In the genomic region with DNA sequence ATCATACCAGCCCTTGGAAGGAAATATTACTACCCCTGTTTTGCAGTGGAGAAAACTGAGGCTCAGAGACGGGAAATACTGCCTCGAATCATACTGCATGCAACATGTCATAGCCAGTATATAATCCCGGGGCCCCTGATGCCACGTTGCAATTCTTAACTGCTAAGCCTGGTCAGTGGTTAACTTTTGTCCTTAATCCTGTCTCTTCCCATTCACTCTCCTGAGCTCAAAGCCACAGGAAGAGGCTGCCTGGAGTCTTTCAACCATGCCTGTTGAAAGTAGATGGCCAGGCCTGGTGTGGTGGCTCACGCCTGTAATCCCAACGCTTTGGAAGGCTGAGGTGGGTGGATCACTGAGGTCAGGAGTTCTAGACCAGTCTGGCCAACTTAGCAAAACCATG, we compare ENCODE assay signal across 16 cellular contexts.
DNase-seq lines count a peak whose midpoint lies in the region; TF ChIP-seq lines count a peak whose summit lies in the region.
"Had no signal": no experiment of that assay in that cellular context is flagged by ENCODE, and none has a peak within 500 bp of the region (broad histone marks: within the 10 kb centered on the region; RNA-seq: fewer than 3 reads in every experiment).

No MANE protein-coding gene starts in this region.

- H3K4me3 ChIP-seq in right atrium auricular region = no peak overlapping the region
- H3K4me3 ChIP-seq: A549; BLaER1 treated with 17β-estradiol and CSF1 and Interleukin-3, amounts not matched to agents 10 nM and 100 nM had no signal

- peak; percentile 51 for DNase-seq in cardiac septum (ENCODE audit: low spot score)
- no peak for DNase-seq in right atrium auricular region (ENCODE audit: low spot score)
- peak; percentile 43 for DNase-seq in posterior vena cava (ENCODE audit: low spot score)
- no peak for DNase-seq in NCI-H2081 treated with DMSO at 0.1 percent for 48 hours (lab: John Stamatoyannopoulos, UW)
- no peak for DNase-seq in central memory CD4-positive, alpha-beta T cell
- DNase-seq: AML-193; Caco-2; Calu3; CD4-positive, alpha-beta T cell; CD8-positive, alpha-beta T cell; DMS79 treated with DMSO at 0.1 percent for 48 hours; GF-D8 had no signal

- H3K9me3 ChIP-seq in right atrium auricular region = no peaks in the 10 kb centered on the region
- H3K9me3 ChIP-seq: A549, Caco-2 had no signal

- H3K36me3 ChIP-seq in right atrium auricular region = no peaks in the 10 kb centered on the region
- H3K36me3 ChIP-seq: BLaER1 treated with 17β-estradiol and CSF1 and Interleukin-3, amounts not matched to agents 10 nM and 100 nM had no signal

- no peaks in the 10 kb centered on the region for H3K27me3 ChIP-seq in right atrium auricular region
- H3K27me3 ChIP-seq: BLaER1 treated with 17β-estradiol and CSF1 and Interleukin-3, amounts not matched to agents 10 nM and 100 nM had no signal

- no peak for TF ChIP-seq CTCF in right atrium auricular region (IDR thresholded peaks at IDR 0.05)

- H3K27ac ChIP-seq in right atrium auricular region = no peak overlapping the region
- H3K27ac ChIP-seq: 22Rv1; A549; BLaER1 treated with 17β-estradiol and CSF1 and Interleukin-3, amounts not matched to agents 10 nM and 100 nM; C4-2B had no signal

- intact Hi-C loops in cardiac septum (cut with DNase I) = no loop called here
- intact Hi-C loops in posterior vena cava (cut with DNase I) = no loop called here

- no peaks in the 10 kb centered on the region for H3K4me1 ChIP-seq in right atrium auricular region
- H3K4me1 ChIP-seq: A549; BLaER1 treated with 17β-estradiol and CSF1 and Interleukin-3, amounts not matched to agents 10 nM and 100 nM; Caco-2 had no signal

Comparison
In these comparisons a context has a peak if more than half of its experiments do, and no peak if none do; other contexts are left out.
1. DNase-seq: peak in cardiac septum (single experiment) and posterior vena cava (single experiment); none in right atrium auricular region (single experiment), NCI-H2081 treated with DMSO at 0.1 percent for 48 hours (single experiment) and central memory CD4-positive, alpha-beta T cell (single experiment).